In the genomic region with DNA sequence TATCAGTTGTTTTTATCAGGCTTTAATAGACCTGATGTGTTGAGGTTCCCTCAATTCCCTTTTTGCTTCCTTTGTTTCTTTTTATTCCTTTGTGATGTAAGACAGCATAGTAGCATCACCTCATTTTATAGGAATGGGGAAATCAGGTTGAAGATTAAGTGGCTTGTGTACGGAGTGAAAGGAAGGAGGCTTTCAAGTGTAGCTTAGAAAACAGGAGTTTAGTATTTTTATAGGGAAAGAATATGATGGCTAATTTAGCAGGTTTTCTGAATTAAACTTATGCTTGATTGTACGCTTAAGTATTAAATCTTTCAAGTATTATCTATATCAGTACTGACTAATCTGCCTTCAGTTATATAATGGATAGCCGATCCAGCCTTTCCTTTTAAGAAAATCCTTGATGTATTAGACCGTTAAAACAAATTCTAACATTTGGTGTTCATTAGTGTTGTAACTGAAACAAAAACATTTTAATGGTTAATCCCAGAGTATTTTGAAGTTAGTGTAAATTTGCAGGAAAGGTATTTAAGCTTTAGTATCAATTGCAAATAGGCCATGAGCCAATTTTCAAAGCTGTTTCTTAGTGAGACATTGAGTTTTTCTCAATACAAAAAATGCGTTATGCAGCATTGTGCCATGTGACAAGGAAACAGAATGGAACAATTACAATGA, we compare ENCODE assay signal across 20 cellular contexts. TPM values are rescaled to one million over a fixed set of nuclear protein-coding genes. Genes with fewer than 3 reads are reported as not detected.
DNase-seq lines count a peak whose midpoint lies in the region; ATAC-seq, FAIRE-seq and TF ChIP-seq lines count a peak whose summit lies in the region.
"Had no signal": no experiment of that assay in that cellular context is flagged by ENCODE, and none has a peak within 500 bp of the region (broad histone marks: within the 10 kb centered on the region; RNA-seq: fewer than 3 reads in every experiment).

No MANE protein-coding gene starts in this region.

- no peaks in the 10 kb centered on the region for H3K36me3 ChIP-seq in ascending aorta
- H3K36me3 ChIP-seq: Peyer's patch, stomach had no signal

- TF ChIP-seq CTCF in D721Med (IDR thresholded peaks at IDR 0.05; ENCODE audit: insufficient read depth, missing control alignments) (no peak), mesothelial cell of epicardium (IDR thresholded peaks at IDR 0.05; ENCODE audit: unreplicated experiment) (no peak), ascending aorta (IDR thresholded peaks at IDR 0.05) (no peak)

- peaks cover 20% of the 10 kb centered on the region for H3K36me3 Mint-ChIP-seq in mesothelial cell of epicardium
- H3K36me3 Mint-ChIP-seq: activated CD8-positive, alpha-beta memory T cell treated with anti-CD3 and anti-CD28 coated beads, Interleukin-2, amount 10 ng/mL, durations not matched to agents 7 days and 5 days had no signal

- H3K9me3 ChIP-seq in ascending aorta = no peaks in the 10 kb centered on the region
- H3K9me3 ChIP-seq: Peyer's patch, stomach had no signal

- H3K4me3 ChIP-seq in ascending aorta = no peak overlapping the region
- H3K4me3 ChIP-seq: Peyer's patch, stomach had no signal

- H3K4me1 Mint-ChIP-seq in mesothelial cell of epicardium = peaks cover 39% of the 10 kb centered on the region
- H3K4me1 Mint-ChIP-seq: activated CD8-positive, alpha-beta memory T cell treated with anti-CD3 and anti-CD28 coated beads, Interleukin-2, amount 10 ng/mL, durations not matched to agents 7 days and 5 days had no signal

- H3K27ac Mint-ChIP-seq in mesothelial cell of epicardium = peak overlapping the region; percentile 96
- H3K27ac Mint-ChIP-seq: activated CD8-positive, alpha-beta memory T cell treated with anti-CD3 and anti-CD28 coated beads, Interleukin-2, amount 10 ng/mL, durations not matched to agents 7 days and 5 days; effector memory CD8-positive, alpha-beta T cell; memory B cell had no signal

- no peaks in the 10 kb centered on the region for H3K27me3 ChIP-seq in ascending aorta
- H3K27me3 ChIP-seq: Peyer's patch, stomach had no signal

- peaks cover 15% of the 10 kb centered on the region for H3K9me3 Mint-ChIP-seq in mesothelial cell of epicardium
- H3K9me3 Mint-ChIP-seq: effector memory CD8-positive, alpha-beta T cell; memory B cell had no signal

- intact Hi-C loops in ascending aorta (cut with DNase I) = no loop called here

- no peaks in the 10 kb centered on the region for H3K4me1 ChIP-seq in ascending aorta

- peak; percentile 77 for ATAC-seq in SK-N-SH treated with all-trans-retinoic acid at 6 μM for 48 hours
- ATAC-seq: activated CD8-positive, alpha-beta memory T cell treated with anti-CD3 and anti-CD28 coated beads, Interleukin-2, amount 10 ng/mL, durations not matched to agents 7 days and 5 days; effector memory CD8-positive, alpha-beta T cell had no signal

- no peak for DNase-seq in D721Med (ENCODE audit: insufficient read length, low spot score)
- DNase-seq in fibroblast of peridontal ligament (ENCODE audit: extremely low read depth) = peak; percentile 39
- DNase-seq in mesothelial cell of epicardium (ENCODE audit: low spot score in 2 of 2, unreplicated experiment in 2 of 2) = no peak
- no peak for DNase-seq in ascending aorta (ENCODE audit: low spot score in 2 of 2)
- DNase-seq in COLO829 (ENCODE audit: low spot score) = no peak
- DNase-seq in H4 (ENCODE audit: low spot score) = no peak
- no peak for DNase-seq in superior temporal gyrus (ENCODE audit: extremely low spot score)
- DNase-seq: activated CD4-positive, CD25-positive, alpha-beta regulatory T cell; activated CD8-positive, alpha-beta memory T cell treated with anti-CD3 and anti-CD28 coated beads, Interleukin-2, amount 10 ng/mL, durations not matched to agents 7 days and 5 days; activated naive CD4-positive, alpha-beta T cell treated with Interleukin-2 at 50 U/mL for 16 hours; AML-193; caudate nucleus; effector memory CD8-positive, alpha-beta T cell; NCI-H1930; NCI-H526 treated with DMSO at 0.1 percent for 48 hours; Peyer's patch; stomach; SW 1271 had no signal

- H3K27ac ChIP-seq in ascending aorta = no peak overlapping the region

- H3K4me3 Mint-ChIP-seq in mesothelial cell of epicardium = peak overlapping the region; percentile 7
- H3K4me3 Mint-ChIP-seq: activated CD8-positive, alpha-beta memory T cell treated with anti-CD3 and anti-CD28 coated beads, Interleukin-2, amount 10 ng/mL, durations not matched to agents 7 days and 5 days; effector memory CD8-positive, alpha-beta T cell; memory B cell had no signal

- peak; percentile 61 for FAIRE-seq in D721Med (lab: Jason Lieb, UNC)

- no peaks in the 10 kb centered on the region for H3K27me3 Mint-ChIP-seq in mesothelial cell of epicardium (ENCODE audit: low read depth)
- H3K27me3 Mint-ChIP-seq: activated CD8-positive, alpha-beta memory T cell treated with anti-CD3 and anti-CD28 coated beads, Interleukin-2, amount 10 ng/mL, durations not matched to agents 7 days and 5 days; effector memory CD8-positive, alpha-beta T cell; memory B cell had no signal

TF ChIP-seq in SK-N-SH treated with all-trans-retinoic acid at 6 μM for 48 hours, 23 proteins besides CTCF, POLR2A, EP300 and RAD21:
- TF ChIP-seq ZFP30 (CRISPR knock-in tag; IDR thresholded peaks at IDR 0.05) (no peak), PPARA (CRISPR knock-in tag; IDR thresholded peaks at IDR 0.05; ENCODE audit: borderline replicate concordance) (no peak), RARB (CRISPR knock-in tag; IDR thresholded peaks at IDR 0.05) (0 out of 2 replicates have a peak, but pooled peaks have one; percentile 40), CSDC2 (CRISPR knock-in tag; IDR thresholded peaks at IDR 0.05) (no peak), OSR1 (CRISPR knock-in tag; IDR thresholded peaks at IDR 0.05) (no peak)
- TF ChIP-seq, protein P1, sequence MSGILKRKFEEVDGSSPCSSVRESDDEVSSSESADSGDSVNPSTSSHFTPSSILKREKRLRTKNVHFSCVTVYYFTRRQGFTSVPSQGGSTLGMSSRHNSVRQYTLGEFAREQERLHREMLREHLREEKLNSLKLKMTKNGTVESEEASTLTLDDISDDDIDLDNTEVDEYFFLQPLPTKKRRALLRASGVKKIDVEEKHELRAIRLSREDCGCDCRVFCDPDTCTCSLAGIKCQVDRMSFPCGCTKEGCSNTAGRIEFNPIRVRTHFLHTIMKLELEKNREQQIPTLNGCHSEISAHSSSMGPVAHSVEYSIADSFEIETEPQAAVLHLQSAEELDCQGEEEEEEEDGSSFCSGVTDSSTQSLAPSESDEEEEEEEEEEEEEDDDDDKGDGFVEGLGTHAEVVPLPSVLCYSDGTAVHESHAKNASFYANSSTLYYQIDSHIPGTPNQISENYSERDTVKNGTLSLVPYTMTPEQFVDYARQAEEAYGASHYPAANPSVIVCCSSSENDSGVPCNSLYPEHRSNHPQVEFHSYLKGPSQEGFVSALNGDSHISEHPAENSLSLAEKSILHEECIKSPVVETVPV (CRISPR knock-in tag; IDR thresholded peaks at IDR 0.05) = no peak
- TF ChIP-seq, protein P2, sequence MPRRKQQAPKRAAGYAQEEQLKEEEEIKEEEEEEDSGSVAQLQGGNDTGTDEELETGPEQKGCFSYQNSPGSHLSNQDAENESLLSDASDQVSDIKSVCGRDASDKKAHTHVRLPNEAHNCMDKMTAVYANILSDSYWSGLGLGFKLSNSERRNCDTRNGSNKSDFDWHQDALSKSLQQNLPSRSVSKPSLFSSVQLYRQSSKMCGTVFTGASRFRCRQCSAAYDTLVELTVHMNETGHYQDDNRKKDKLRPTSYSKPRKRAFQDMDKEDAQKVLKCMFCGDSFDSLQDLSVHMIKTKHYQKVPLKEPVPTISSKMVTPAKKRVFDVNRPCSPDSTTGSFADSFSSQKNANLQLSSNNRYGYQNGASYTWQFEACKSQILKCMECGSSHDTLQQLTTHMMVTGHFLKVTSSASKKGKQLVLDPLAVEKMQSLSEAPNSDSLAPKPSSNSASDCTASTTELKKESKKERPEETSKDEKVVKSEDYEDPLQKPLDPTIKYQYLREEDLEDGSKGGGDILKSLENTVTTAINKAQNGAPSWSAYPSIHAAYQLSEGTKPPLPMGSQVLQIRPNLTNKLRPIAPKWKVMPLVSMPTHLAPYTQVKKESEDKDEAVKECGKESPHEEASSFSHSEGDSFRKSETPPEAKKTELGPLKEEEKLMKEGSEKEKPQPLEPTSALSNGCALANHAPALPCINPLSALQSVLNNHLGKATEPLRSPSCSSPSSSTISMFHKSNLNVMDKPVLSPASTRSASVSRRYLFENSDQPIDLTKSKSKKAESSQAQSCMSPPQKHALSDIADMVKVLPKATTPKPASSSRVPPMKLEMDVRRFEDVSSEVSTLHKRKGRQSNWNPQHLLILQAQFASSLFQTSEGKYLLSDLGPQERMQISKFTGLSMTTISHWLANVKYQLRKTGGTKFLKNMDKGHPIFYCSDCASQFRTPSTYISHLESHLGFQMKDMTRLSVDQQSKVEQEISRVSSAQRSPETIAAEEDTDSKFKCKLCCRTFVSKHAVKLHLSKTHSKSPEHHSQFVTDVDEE (CRISPR knock-in tag; IDR thresholded peaks at IDR 0.05) = no peak

RNA-seq across cellular contexts. Expression of a gene that starts 29.4 kb away (rescaled TPM):
- 84.5 to 91.7 TPM (median 89.8 TPM) in 3 replicates for total RNA-seq in mesothelial cell of epicardium
- 23.2 TPM for total RNA-seq in ascending aorta
- 2.7 and 3.8 TPM in 2 replicates for total RNA-seq in H4 (2014; rRNA removed; shearing (Covaris generic))
